ENCODE assay signal across 8 cellular contexts in the genomic region with DNA sequence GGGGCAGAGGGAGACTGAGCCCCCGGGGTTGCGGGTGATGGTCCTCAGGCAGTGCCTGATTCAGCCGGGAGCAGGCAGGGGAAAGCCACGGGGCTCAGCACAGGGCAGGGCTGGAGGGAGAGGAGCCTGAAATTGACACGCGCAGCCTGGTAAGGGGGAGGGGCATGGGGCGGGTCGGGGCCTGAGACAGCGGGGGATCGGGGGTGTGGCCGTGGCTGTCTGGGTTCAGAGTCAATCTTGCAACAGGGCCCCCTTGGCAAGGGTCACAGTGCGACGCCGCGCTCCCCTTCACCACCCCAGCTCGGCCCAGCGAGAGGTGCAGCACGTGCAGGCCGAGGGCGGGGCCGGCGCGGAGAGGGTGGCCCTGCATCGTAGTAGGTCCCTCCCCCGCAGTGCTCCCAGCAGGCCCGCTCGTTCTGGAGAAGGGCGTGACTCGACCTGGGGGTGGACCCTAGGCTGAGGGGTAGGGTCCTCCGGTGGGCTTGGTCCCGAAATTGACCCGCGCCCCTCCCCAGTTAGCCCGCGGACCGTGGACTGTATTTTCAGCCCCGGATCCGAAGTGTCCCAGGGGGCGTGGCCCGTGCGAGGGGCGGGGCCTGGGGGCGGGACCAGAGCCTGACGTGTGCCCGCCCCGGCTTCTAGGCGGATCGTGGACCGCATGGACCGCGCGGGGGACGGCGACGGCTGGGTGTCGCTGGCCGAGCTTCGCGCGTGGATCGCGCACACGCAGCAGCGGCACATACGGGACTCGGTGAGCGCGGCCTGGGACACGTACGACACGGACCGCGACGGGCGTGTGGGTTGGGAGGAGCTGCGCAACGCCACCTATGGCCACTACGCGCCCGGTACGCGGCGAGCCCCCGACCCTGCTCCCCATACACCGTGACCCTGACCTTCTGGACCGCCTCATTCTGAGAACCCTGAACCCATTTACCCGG. TPM values are rescaled to one million over a fixed set of nuclear protein-coding genes. Genes with fewer than 3 reads are reported as not detected.
DNase-seq lines count a peak whose midpoint lies in the region; ATAC-seq and TF ChIP-seq lines count a peak whose summit lies in the region.

No MANE protein-coding gene starts in this region.

- DNase-seq in IMR-90, result peak; percentile 28
- DNase-seq in T follicular helper cell (ENCODE audit: low read depth), result peak; percentile 75
- peak; percentile 50 for DNase-seq in adipocyte (ENCODE audit: low read depth)
- DNase-seq in hepatic stellate cell (ENCODE audit: low spot score), result peak; percentile 63
- peak; percentile 19 for DNase-seq in skeletal muscle cell (ENCODE audit: low read depth)

- no peak overlapping the region for H3K4ac ChIP-seq in IMR-90 (ENCODE audit: low read depth, low read length)

- H3K27me3 ChIP-seq in BLaER1 (peaks cover 24% of the 10 kb centered on the region), IMR-90 (ENCODE audit: control insufficient read depth, insufficient read depth, low read length) (no peaks in the 10 kb centered on the region), adipocyte (replicated peaks; ENCODE audit: control insufficient read depth, insufficient read depth, low read length) (no peaks in the 10 kb centered on the region)

- TF ChIP-seq RAD21 in IMR-90 (IDR thresholded peaks at IDR 0.05; ENCODE audit: low read length), result no peak

- H2BK120ac ChIP-seq in IMR-90 (ENCODE audit: low read depth, low read length), result no peak overlapping the region

- H3K79me1 ChIP-seq in IMR-90 (ENCODE audit: low read depth in 1 of 2, low read length in 2 of 2), result peaks cover 10 to 31% of the 10 kb centered on the region in 2 experiments

- peak overlapping the region; percentile 63 for H3K4me3 ChIP-seq in BLaER1
- peak overlapping the region; percentile 72 for H3K4me3 ChIP-seq in IMR-90 (ENCODE audit: insufficient read depth, low read depth, low read length)
- H3K4me3 ChIP-seq in adipocyte (ENCODE audit: low read length), result peak overlapping the region; percentile 66
- H3K4me3 ChIP-seq in skeletal muscle cell (ENCODE audit: low read depth, low read length), result peak overlapping the region; percentile 49

- POLR2A ChIA-PET in IMR-90 (lab: Charles Lee; ENCODE audit: unreplicated experiment), result interaction anchor here (0.6 kb wide), 1 partner anchor 38 kb away, joined by 3 read pairs; no protein-coding TSS in a partner anchor

- H3K9ac ChIP-seq in BLaER1 (0 out of 2 replicates have a peak overlapping the region, but pooled peaks have one; percentile 8), IMR-90 (ENCODE audit: low read depth, low read length) (0 out of 2 replicates have a peak overlapping the region, but pooled peaks have one; percentile 4), adipocyte (ENCODE audit: low read length) (peak overlapping the region; percentile 52)

- H3K36me3 ChIP-seq in BLaER1 (no peaks in the 10 kb centered on the region), IMR-90 (ENCODE audit: control insufficient read depth, insufficient read depth, low read length) (peaks cover 14% of the 10 kb centered on the region), adipocyte (ENCODE audit: control insufficient read depth, insufficient read depth, low read length, severe bottlenecking) (peaks cover 45% of the 10 kb centered on the region)

- peak overlapping the region; percentile 93 for H2AFZ ChIP-seq in IMR-90 (replicated peaks; ENCODE audit: low read length, poor library complexity)

- H2BK20ac ChIP-seq in IMR-90 (ENCODE audit: low read depth, low read length), result no peak overlapping the region

- H3K18ac ChIP-seq in IMR-90 (ENCODE audit: low read depth, low read length), result no peak overlapping the region

- BruUV-seq in IMR-90 (replicated peaks; lab: Mats Ljungman, UMichigan), result no TSS peak

- H3K4me1 ChIP-seq in BLaER1 (peaks cover 58% of the 10 kb centered on the region), IMR-90 (ENCODE audit: control insufficient read depth, insufficient read depth, low read length) (peaks cover 4% of the 10 kb centered on the region), adipocyte (ENCODE audit: control insufficient read depth, insufficient read depth, low read length) (peaks cover 13% of the 10 kb centered on the region)

- dilution Hi-C loops in IMR-90 (cut with HindIII; ENCODE audit: low sequenced_read_pairs, unreplicated experiment), result no loop called here

- H3K27ac ChIP-seq in BLaER1 (no peak overlapping the region), IMR-90 (ENCODE audit: insufficient read depth, low read length) (no peak overlapping the region)

- H4K5ac ChIP-seq in IMR-90 (ENCODE audit: low read depth, low read length), result no peak overlapping the region

- H2BK15ac ChIP-seq in IMR-90 (ENCODE audit: low read depth, low read length), result no peak overlapping the region

- no peak for TF ChIP-seq POLR2A in IMR-90 (IDR thresholded peaks at IDR 0.05; ENCODE audit: low read depth, low read length)

- H3K56ac ChIP-seq in IMR-90 (ENCODE audit: extremely low read depth, insufficient read depth, low read length), result no peak overlapping the region

- 9% methylated on average over 24 of the region's 87 CpGs; no CpG with 5 or more reads in 1 of the 2 experiments for WGBS in IMR-90 (ENCODE audit: extremely low coverage in 2 of 2, insufficient read length in 1 of 2), 2 experiments

- in situ Hi-C loops in IMR-90 (cut with MboI; ENCODE audit: low sequenced_read_pairs), result no loop called here

- intact Hi-C loops in IMR-90 (cut with micrococcal nuclease), result no loop called here

- no peak overlapping the region for H3K14ac ChIP-seq in IMR-90 (replicated peaks; ENCODE audit: low read depth, low read length)

- peak overlapping the region; percentile 25 for H2AK9ac ChIP-seq in IMR-90 (replicated peaks; ENCODE audit: low read depth, low read length, poor library complexity)

- CTCF ChIA-PET in IMR-90 (lab: Yijun Ruan, JAX), result interaction anchor here (0.9 kb wide), 1 partner anchor 13 kb away, joined by 5 read pairs; no protein-coding TSS in a partner anchor

- TF ChIP-seq CTCF in IMR-90 (conservative IDR thresholded peaks at IDR 0.05; ENCODE audit: low read depth, low read length), result no peak

- no peak overlapping the region for H4K91ac ChIP-seq in IMR-90 (ENCODE audit: insufficient read depth, low read depth, low read length)

- no peaks in the 10 kb centered on the region for H3K9me3 ChIP-seq in BLaER1
- no peaks in the 10 kb centered on the region for H3K9me3 ChIP-seq in IMR-90 (ENCODE audit: control insufficient read depth, insufficient read depth, low read length)
- H3K9me3 ChIP-seq in adipocyte (ENCODE audit: control insufficient read depth, low read length), result no peaks in the 10 kb centered on the region

- peaks cover 21% of the 10 kb centered on the region for H4K20me1 ChIP-seq in BLaER1
- peaks cover 4% of the 10 kb centered on the region for H4K20me1 ChIP-seq in IMR-90 (ENCODE audit: insufficient read depth, low read length)

- peak overlapping the region; percentile 95 for H3K4me2 ChIP-seq in BLaER1
- H3K4me2 ChIP-seq in IMR-90 (ENCODE audit: low read depth, low read length), result peak overlapping the region; percentile 98

- ATAC-seq in GM19395 (IDR thresholded peaks at IDR 0.05; ENCODE audit: unreplicated experiment) (peak; percentile 77), IMR-90 (ENCODE audit: low read depth) (peak; percentile 95), HG02870 (IDR thresholded peaks at IDR 0.05; ENCODE audit: unreplicated experiment) (no peak)

- H4K8ac ChIP-seq in IMR-90 (ENCODE audit: low read depth in 2 of 2, low read length in 2 of 2), result no peak overlapping the region; a peak in 1 of 4 replicates

- peak overlapping the region; percentile 66 for H2AK5ac ChIP-seq in IMR-90 (ENCODE audit: low read depth, low read length)

- no peak overlapping the region for H3K23ac ChIP-seq in IMR-90 (ENCODE audit: low read depth, low read length)

- H2BK5ac ChIP-seq in IMR-90 (ENCODE audit: low read depth, low read length, poor library complexity, severe bottlenecking), result no peak overlapping the region

- 0 out of 2 replicates have a peak, but pooled peaks cover 6% of the 10 kb centered on the region for H3K9me1 ChIP-seq in IMR-90 (ENCODE audit: insufficient read depth, low read length)

TF ChIP-seq in IMR-90, 13 proteins besides CTCF, POLR2A, EP300 and RAD21 (continues in another document):
- TF ChIP-seq MAZ (IDR thresholded peaks at IDR 0.05; ENCODE audit: borderline replicate concordance, low read depth, low read length) (peak; percentile 54; the same call in 1 of the 2 replicates), BHLHE40 (IDR thresholded peaks at IDR 0.05; ENCODE audit: low read depth, low read length) (peak; percentile 95), CHD1 (IDR thresholded peaks at IDR 0.05; ENCODE audit: low read depth, low read length) (no peak), MXI1 (IDR thresholded peaks at IDR 0.05; ENCODE audit: borderline replicate concordance, low read depth, low read length) (peak; percentile 66; the same call in 1 of the 2 replicates), SMC3 (IDR thresholded peaks at IDR 0.05; ENCODE audit: low read depth, low read length) (no peak)

RNA-seq across cellular contexts. Expression of gene RCN3, which starts 6.0 kb away (rescaled TPM):
- total RNA-seq in IMR-90 (2012; rRNA removed), result 102 and 111 TPM in 2 replicates
- polyA plus RNA-seq in IMR-90 (2012; rRNA removed), result 116 and 119 TPM in 2 replicates
- 122 and 126 TPM in 2 replicates for polyA plus RNA-seq in IMR-90 (2012; cell fraction: cytosol; rRNA removed)
- polyA plus RNA-seq in IMR-90 (2012; cell fraction: nucleus; rRNA removed; ENCODE audit: low replicate concordance), result 53.7 and 82.6 TPM in 2 replicates

RNA-seq across cellular contexts. Expression of gene FCGRT, which starts 21.4 kb away (rescaled TPM):
- total RNA-seq in IMR-90 (2012; rRNA removed), result 14.7 and 17.0 TPM in 2 replicates
- 64.8 and 68.7 TPM in 2 replicates for polyA plus RNA-seq in IMR-90 (2012; rRNA removed)
- polyA plus RNA-seq in IMR-90 (2012; cell fraction: cytosol; rRNA removed), result 76.9 and 114 TPM in 2 replicates
- polyA plus RNA-seq in IMR-90 (2012; cell fraction: nucleus; rRNA removed; ENCODE audit: low replicate concordance), result 118 and 198 TPM in 2 replicates

RNA-seq across cellular contexts. Expression of gene RPS11, which starts 37.6 kb away (rescaled TPM):
- 3,436 and 3,623 TPM in 2 replicates for total RNA-seq in IMR-90 (2012; rRNA removed)
- 5,513 and 6,961 TPM in 2 replicates for polyA plus RNA-seq in IMR-90 (2012; rRNA removed)
- polyA plus RNA-seq in IMR-90 (2012; cell fraction: cytosol; rRNA removed), result 2,872 and 3,119 TPM in 2 replicates
- 985 and 2,521 TPM in 2 replicates for polyA plus RNA-seq in IMR-90 (2012; cell fraction: nucleus; rRNA removed; ENCODE audit: low replicate concordance)

RNA-seq across cellular contexts. Expression of gene RPL13A, which starts 46.4 kb away (rescaled TPM):
- 1,477 and 1,924 TPM in 2 replicates for total RNA-seq in IMR-90 (2012; rRNA removed)
- 2,069 and 2,840 TPM in 2 replicates for polyA plus RNA-seq in IMR-90 (2012; rRNA removed)
- 3,282 and 4,112 TPM in 2 replicates for polyA plus RNA-seq in IMR-90 (2012; cell fraction: cytosol; rRNA removed)
- 1,203 and 1,338 TPM in 2 replicates for polyA plus RNA-seq in IMR-90 (2012; cell fraction: nucleus; rRNA removed; ENCODE audit: low replicate concordance)

RNA-seq across cellular contexts. Expression of gene NOSIP, which starts 46.5 kb away (rescaled TPM):
- 118 and 130 TPM in 2 replicates for total RNA-seq in IMR-90 (2012; rRNA removed)
- polyA plus RNA-seq in IMR-90 (2012; rRNA removed), result 138 and 164 TPM in 2 replicates
- 60.4 and 106 TPM in 2 replicates for polyA plus RNA-seq in IMR-90 (2012; cell fraction: cytosol; rRNA removed)
- 69.7 and 147 TPM in 2 replicates for polyA plus RNA-seq in IMR-90 (2012; cell fraction: nucleus; rRNA removed; ENCODE audit: low replicate concordance)

Comparison
In these comparisons a context has a peak if more than half of its experiments do, and no peak if none do; other contexts are left out.
1. DNase-seq: peak in every context shown above with its lines; median percentile 75 in T follicular helper cell; 63 in hepatic stellate cell; 50 in adipocyte; 28 in IMR-90; 19 in skeletal muscle cell.